ENCODE assay signal across 9 cellular contexts in the genomic region with DNA sequence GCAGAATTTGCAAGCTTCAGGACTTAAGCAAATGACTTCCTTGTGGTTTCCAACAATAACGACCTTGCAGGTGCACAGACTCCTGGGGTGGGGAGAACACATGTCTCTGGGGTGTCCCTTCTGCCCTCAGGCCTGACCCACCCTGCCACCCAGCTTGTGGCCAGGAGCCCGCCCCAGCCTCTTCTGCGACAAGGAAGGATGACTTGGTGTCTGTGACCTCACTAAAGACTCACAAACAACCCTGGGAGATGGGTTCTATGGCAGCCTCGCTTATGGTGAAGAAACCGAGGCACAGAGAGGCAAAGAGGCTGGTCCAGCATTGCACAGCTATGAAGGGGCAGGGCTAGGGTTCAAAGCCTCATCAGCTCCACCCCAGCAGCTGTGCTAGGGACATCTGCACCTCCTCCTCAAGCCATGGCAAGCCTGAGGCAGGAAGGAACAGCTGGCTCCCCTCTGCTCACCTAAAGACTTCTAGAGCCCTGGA. TPM values are rescaled to one million over a fixed set of nuclear protein-coding genes. Genes with fewer than 3 reads are reported as not detected.
DNase-seq lines count a peak whose midpoint lies in the region; ATAC-seq and TF ChIP-seq lines count a peak whose summit lies in the region.
"Had no signal": no experiment of that assay in that cellular context is flagged by ENCODE, and none has a peak within 500 bp of the region (broad histone marks: within the 10 kb centered on the region; RNA-seq: fewer than 3 reads in every experiment).

No MANE protein-coding gene starts in this region.

- H3K36me3 ChIP-seq in adrenal gland (replicated peaks in 1 of 2) (no peaks in the 10 kb centered on the region), transverse colon (no peaks in the 10 kb centered on the region)

- TF ChIP-seq CTCF in adrenal gland (IDR thresholded peaks at IDR 0.05) (no peak), transverse colon (IDR thresholded peaks at IDR 0.05) (no peak), mesothelial cell of epicardium (IDR thresholded peaks at IDR 0.05; ENCODE audit: unreplicated experiment) (no peak)

- no peak for TF ChIP-seq EP300 in transverse colon (IDR thresholded peaks at IDR 0.05; ENCODE audit: low read depth)

- in situ Hi-C loops in transverse colon (cut with MboI; ENCODE audit: low pct_ligation_motif_present in 1 of 4, low pct_unique_long_range_greater_than_20kb in 1 of 4, low sequenced_read_pairs in 3 of 4), result no loop called here

- peak overlapping the region in 3 of 5 donors; percentile 48 to 79 (median 74) for H3K27ac ChIP-seq in adrenal gland
- peak overlapping the region; percentile 90 to 98 (median 94) for H3K27ac ChIP-seq in transverse colon

- peaks cover 5% of the 10 kb centered on the region for H3K36me3 Mint-ChIP-seq in activated naive CD4-positive, alpha-beta T cell treated with anti-CD3 and anti-CD28 coated beads for 36 hours (ENCODE audit: low read depth)
- H3K36me3 Mint-ChIP-seq in mesothelial cell of epicardium, result no peaks in the 10 kb centered on the region

- H3K27ac Mint-ChIP-seq in activated naive CD4-positive, alpha-beta T cell treated with anti-CD3 and anti-CD28 coated beads for 36 hours, result peak overlapping the region; percentile 82
- H3K27ac Mint-ChIP-seq in mesothelial cell of epicardium, result no peak overlapping the region

- no peak for TF ChIP-seq POLR2A in adrenal gland (IDR thresholded peaks at IDR 0.05)
- TF ChIP-seq POLR2A in transverse colon (IDR thresholded peaks at IDR 0.05), result peak; percentile 28

- H3K4me3 ChIP-seq in adrenal gland (no peak overlapping the region), transverse colon (peak overlapping the region in 1 of 4 donors; percentile 73)

- 38 to 48% (median 43%) methylated on average over 3 to 5 of the region's 5 CpGs for WGBS in adrenal gland, 4 donors
- 14% methylated on average over 5 of the region's 5 CpGs; no CpG with 5 or more reads in 1 of the 2 donors for WGBS in transverse colon (ENCODE audit: low coverage in 1 of 2), 2 donors

- H3K4me1 ChIP-seq in adrenal gland (replicated peaks in 1 of 2) (peaks cover 13 to 41% of the 10 kb centered on the region in 2 donors), transverse colon (peaks cover 33 to 64% (median 49%) of the 10 kb centered on the region in 4 donors)

- H3K9me3 ChIP-seq in adrenal gland (replicated peaks in 1 of 3) (no peaks in the 10 kb centered on the region), transverse colon (no peaks in the 10 kb centered on the region)

- peaks cover 12% of the 10 kb centered on the region for H3K27me3 ChIP-seq in adrenal gland
- H3K27me3 ChIP-seq in transverse colon, result no peaks in the 10 kb centered on the region

- H3K4me1 Mint-ChIP-seq in activated naive CD4-positive, alpha-beta T cell treated with anti-CD3 and anti-CD28 coated beads for 36 hours (ENCODE audit: low read depth), result peaks cover 64% of the 10 kb centered on the region
- H3K4me1 Mint-ChIP-seq in mesothelial cell of epicardium, result peaks cover 15% of the 10 kb centered on the region

- no peak for ATAC-seq in GM21423 (IDR thresholded peaks at IDR 0.05; ENCODE audit: unreplicated experiment)

- intact Hi-C loops in activated naive CD4-positive, alpha-beta T cell treated with anti-CD3 and anti-CD28 coated beads for 36 hours (cut with micrococcal nuclease), result loop anchor here (10.0 kb wide), 2 partner anchors 403 to 983 kb away; a partner anchor contains a TSS
- intact Hi-C loops in adrenal gland (cut with DNase I), result no loop called here
- intact Hi-C loops in transverse colon (cut with DNase I; ENCODE audit: low total_unique reads), result no loop called here

- no peaks in the 10 kb centered on the region for H3K9me3 Mint-ChIP-seq in activated naive CD4-positive, alpha-beta T cell treated with anti-CD3 and anti-CD28 coated beads for 36 hours
- H3K9me3 Mint-ChIP-seq in mesothelial cell of epicardium, result no peaks in the 10 kb centered on the region

- H3K4me3 Mint-ChIP-seq in activated naive CD4-positive, alpha-beta T cell treated with anti-CD3 and anti-CD28 coated beads for 36 hours, result peak overlapping the region; percentile 29
- H3K4me3 Mint-ChIP-seq in mesothelial cell of epicardium, result no peak overlapping the region

- CTCF ChIA-PET in activated naive CD4-positive, alpha-beta T cell treated with anti-CD3 and anti-CD28 coated beads for 36 hours (lab: Charles Lee), result interaction anchor here (1.4 to 2.3 kb wide), 2 partner anchors 25 to 47 kb away, joined by 4 to 8 read pairs; no protein-coding TSS in a partner anchor

- H3K27me3 Mint-ChIP-seq in activated naive CD4-positive, alpha-beta T cell treated with anti-CD3 and anti-CD28 coated beads for 36 hours (ENCODE audit: low read depth), result no peaks in the 10 kb centered on the region
- H3K27me3 Mint-ChIP-seq in mesothelial cell of epicardium (ENCODE audit: low read depth), result peaks cover 61% of the 10 kb centered on the region

- DNase-seq in activated naive CD4-positive, alpha-beta T cell treated with anti-CD3 and anti-CD28 coated beads for 36 hours, result peak; percentile 63
- no peak for DNase-seq in activated naive CD4-positive, alpha-beta T cell (lab: John Stamatoyannopoulos, UW)
- peak; percentile 26 for DNase-seq in NCI-H1694 treated with DMSO at 0.1 percent for 48 hours (lab: John Stamatoyannopoulos, UW)
- no peak for DNase-seq in adrenal gland
- peak; percentile 81 for DNase-seq in transverse colon
- no peak for DNase-seq in SKM-1 treated with dmso at 0.1 percent for 144 hours (lab: John Stamatoyannopoulos, UW; ENCODE audit: unreplicated experiment)
- DNase-seq in mesothelial cell of epicardium (ENCODE audit: low spot score in 2 of 2, unreplicated experiment in 2 of 2), result no peak
- DNase-seq: mesendoderm had no signal

RNA-seq across cellular contexts. Expression of a gene that starts 2.6 kb away (rescaled TPM):
- 10 to 100 TPM; 75.5 to 76.4 TPM for total RNA-seq in activated naive CD4-positive, alpha-beta T cell treated with anti-CD3 and anti-CD28 coated beads for 36 hours
- total RNA-seq in adrenal gland (10 to 100 TPM; 12.1 to 29.1 (median 15.9) TPM), transverse colon (100 to 1,000 TPM; 142 to 300 (median 208) TPM), mesothelial cell of epicardium (4.1 to 4.6 TPM (median 4.1 TPM) in 3 replicates)
- 10 to 100 TPM in 2 of 3 donors, 1 to 10 TPM in 1; 3.7 to 27.1 (median 26.1) TPM for polyA plus RNA-seq in adrenal gland

RNA-seq across cellular contexts. Expression of a gene that starts 45.3 kb away (rescaled TPM):
- under 1 TPM; 0.10 to 0.17 TPM for total RNA-seq in activated naive CD4-positive, alpha-beta T cell treated with anti-CD3 and anti-CD28 coated beads for 36 hours
- total RNA-seq in adrenal gland (1 to 10 TPM in 4 of 8 donors, under 1 TPM in 4; 0.42 to 2.1 (median 0.92) TPM), transverse colon (10 to 100 TPM in 1 of 4 donors, 1 to 10 TPM in 2, under 1 TPM in 1; 0.82 to 11.2 (median 7.0) TPM), mesothelial cell of epicardium (0.16 to 0.22 TPM (median 0.18 TPM) in 3 replicates)
- polyA plus RNA-seq in adrenal gland, result 1 to 10 TPM in 2 of 3 donors, under 1 TPM in 1; 0.59 to 8.6 (median 3.3) TPM

Comparison
In these comparisons a context has a peak if more than half of its experiments do, and no peak if none do; other contexts are left out.
1. DNase-seq: peak in activated naive CD4-positive, alpha-beta T cell treated with anti-CD3 and anti-CD28 coated beads for 36 hours (single experiment), NCI-H1694 treated with DMSO at 0.1 percent for 48 hours (single experiment) and transverse colon (single experiment); none in activated naive CD4-positive, alpha-beta T cell (0 of 4), adrenal gland (0 of 7), SKM-1 treated with dmso at 0.1 percent for 144 hours (single experiment) and mesothelial cell of epicardium (0 of 2).